1 cellular context compared by ENCODE assay signal in the genomic region with DNA sequence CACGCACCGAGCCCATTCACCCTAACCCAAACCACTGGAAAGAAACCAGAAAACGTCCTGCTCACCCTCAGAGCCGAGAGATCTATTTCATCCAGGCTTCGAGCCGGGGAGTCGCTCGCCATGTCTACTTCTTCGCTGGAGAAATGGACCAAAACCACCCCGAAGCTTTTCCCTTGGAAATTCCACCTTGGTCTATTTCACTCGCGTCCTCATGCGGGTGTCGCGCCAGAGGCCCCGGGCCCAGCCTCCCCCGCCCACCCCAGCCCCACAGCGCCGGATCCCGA.
TF ChIP-seq lines count a peak whose summit lies in the region.

No MANE protein-coding gene starts in this region.

TF ChIP-seq in GM12878, 131 proteins besides CTCF, POLR2A, EP300 and RAD21:
- TF ChIP-seq JUND (IDR thresholded peaks at IDR 0.05; ENCODE audit: low read depth, low read length) = no peak
- no peak for TF ChIP-seq BRCA1 (IDR thresholded peaks at IDR 0.05; ENCODE audit: low read depth, low read length)
- TF ChIP-seq, protein P1, sequence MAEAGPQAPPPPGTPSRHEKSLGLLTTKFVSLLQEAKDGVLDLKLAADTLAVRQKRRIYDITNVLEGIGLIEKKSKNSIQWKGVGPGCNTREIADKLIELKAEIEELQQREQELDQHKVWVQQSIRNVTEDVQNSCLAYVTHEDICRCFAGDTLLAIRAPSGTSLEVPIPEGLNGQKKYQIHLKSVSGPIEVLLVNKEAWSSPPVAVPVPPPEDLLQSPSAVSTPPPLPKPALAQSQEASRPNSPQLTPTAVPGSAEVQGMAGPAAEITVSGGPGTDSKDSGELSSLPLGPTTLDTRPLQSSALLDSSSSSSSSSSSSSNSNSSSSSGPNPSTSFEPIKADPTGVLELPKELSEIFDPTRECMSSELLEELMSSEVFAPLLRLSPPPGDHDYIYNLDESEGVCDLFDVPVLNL (IDR thresholded peaks at IDR 0.05; ENCODE audit: low read depth, low read length) = no peak
- no peak for TF ChIP-seq YBX1 (IDR thresholded peaks at IDR 0.05)
- no peak for TF ChIP-seq MYC (IDR thresholded peaks at IDR 0.05; ENCODE audit: insufficient read depth, insufficient read length, insufficient replicate concordance, low read length, severe bottlenecking)
- TF ChIP-seq, protein P2, sequence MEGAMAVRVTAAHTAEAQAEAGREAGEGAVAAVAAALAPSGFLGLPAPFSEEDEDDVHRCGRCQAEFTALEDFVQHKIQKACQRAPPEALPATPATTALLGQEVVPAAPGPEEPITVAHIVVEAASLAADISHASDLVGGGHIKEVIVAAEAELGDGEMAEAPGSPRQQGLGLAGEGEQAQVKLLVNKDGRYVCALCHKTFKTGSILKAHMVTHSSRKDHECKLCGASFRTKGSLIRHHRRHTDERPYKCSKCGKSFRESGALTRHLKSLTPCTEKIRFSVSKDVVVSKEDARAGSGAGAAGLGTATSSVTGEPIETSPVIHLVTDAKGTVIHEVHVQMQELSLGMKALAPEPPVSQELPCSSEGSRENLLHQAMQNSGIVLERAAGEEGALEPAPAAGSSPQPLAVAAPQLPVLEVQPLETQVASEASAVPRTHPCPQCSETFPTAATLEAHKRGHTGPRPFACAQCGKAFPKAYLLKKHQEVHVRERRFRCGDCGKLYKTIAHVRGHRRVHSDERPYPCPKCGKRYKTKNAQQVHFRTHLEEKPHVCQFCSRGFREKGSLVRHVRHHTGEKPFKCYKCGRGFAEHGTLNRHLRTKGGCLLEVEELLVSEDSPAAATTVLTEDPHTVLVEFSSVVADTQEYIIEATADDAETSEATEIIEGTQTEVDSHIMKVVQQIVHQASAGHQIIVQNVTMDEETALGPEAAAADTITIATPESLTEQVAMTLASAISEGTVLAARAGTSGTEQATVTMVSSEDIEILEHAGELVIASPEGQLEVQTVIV (IDR thresholded peaks at IDR 0.05; ENCODE audit: borderline replicate concordance, partially characterized antibody) = no peak
- TF ChIP-seq IKZF1 (conservative IDR thresholded peaks at IDR 0.05) = no peak
- no peak for TF ChIP-seq WRNIP1 (IDR thresholded peaks at IDR 0.05; ENCODE audit: borderline replicate concordance, low read depth, low read length)
- TF ChIP-seq ZBED1 (IDR thresholded peaks at IDR 0.05; ENCODE audit: borderline replicate concordance) = no peak
- TF ChIP-seq CEBPB (IDR thresholded peaks at IDR 0.05; ENCODE audit: borderline replicate concordance in 1 of 2, low read depth in 2 of 2, low read length in 2 of 2) = no peak
- no peak for TF ChIP-seq NR2F1 (conservative IDR thresholded peaks at IDR 0.05)
- no peak for TF ChIP-seq MXI1 (IDR thresholded peaks at IDR 0.05; ENCODE audit: low read depth, low read length)
- TF ChIP-seq RELA (IDR thresholded peaks at IDR 0.05; ENCODE audit: borderline replicate concordance, partially characterized antibody) = no peak
